ENCODE assay signal across 9 cellular contexts in the genomic region with DNA sequence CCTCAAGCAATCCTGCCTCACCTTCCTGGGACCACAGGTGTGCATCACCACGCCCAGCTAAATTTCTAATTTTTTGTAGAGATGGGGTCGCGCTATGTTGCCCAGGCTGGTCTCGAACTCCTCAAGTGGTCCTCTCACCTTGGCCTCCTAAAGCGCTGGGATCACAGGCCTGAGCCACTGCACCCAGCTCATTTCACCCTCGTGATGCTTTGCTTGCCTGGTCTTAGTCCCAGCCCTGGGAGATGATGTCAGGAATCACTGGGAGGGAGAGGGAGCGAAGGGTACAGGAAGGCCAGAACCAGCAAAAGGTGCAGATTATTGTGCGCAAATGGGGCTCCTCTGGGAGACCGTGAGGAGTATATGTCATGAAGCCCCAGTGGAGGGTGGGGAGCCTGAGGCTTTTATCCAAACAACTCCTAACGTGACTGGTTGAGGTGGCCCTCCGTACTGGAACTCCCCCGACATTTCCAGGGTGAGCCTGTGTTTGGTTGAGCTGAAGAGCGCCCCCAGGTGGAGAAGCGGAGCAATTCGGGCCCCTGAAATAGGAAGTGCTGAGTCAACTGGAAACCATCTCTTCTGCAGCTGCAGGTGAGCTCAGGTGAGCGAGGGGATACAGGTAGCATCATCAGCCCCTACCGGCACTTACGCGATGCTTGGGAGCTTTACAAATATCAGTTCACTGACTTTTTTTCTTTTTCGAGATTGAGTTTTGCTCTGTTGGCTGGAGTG. TPM values are rescaled to one million over a fixed set of nuclear protein-coding genes. Genes with fewer than 3 reads are reported as not detected.
DNase-seq lines count a peak whose midpoint lies in the region; ATAC-seq and TF ChIP-seq lines count a peak whose summit lies in the region.
"Had no signal": no experiment of that assay in that cellular context is flagged by ENCODE, and none has a peak within 500 bp of the region (broad histone marks: within the 10 kb centered on the region; RNA-seq: fewer than 3 reads in every experiment).

No MANE protein-coding gene starts in this region.

- no peak for ATAC-seq in GM18870 (IDR thresholded peaks at IDR 0.05; ENCODE audit: unreplicated experiment)
- ATAC-seq: sciatic nerve had no signal

- H3K27me3 ChIP-seq in DOHH2 (ENCODE audit: control insufficient read depth, low read length): peaks cover 8% of the 10 kb centered on the region

- no peaks in the 10 kb centered on the region for H3K79me2 ChIP-seq in DOHH2 (ENCODE audit: control insufficient read depth, low read length)

- H3K4me1 ChIP-seq in DOHH2 (ENCODE audit: control insufficient read depth, low read length): peaks cover 10% of the 10 kb centered on the region

- no peak overlapping the region for H3K4me2 ChIP-seq in DOHH2 (ENCODE audit: low read length)

- no peaks in the 10 kb centered on the region for H3K9me2 ChIP-seq in DOHH2 (replicated peaks; ENCODE audit: control insufficient read depth, low read length)

- no peaks in the 10 kb centered on the region for H3F3A ChIP-seq in DOHH2 (ENCODE audit: control insufficient read depth, insufficient read depth)

- H3K9me3 ChIP-seq in DOHH2 (ENCODE audit: control insufficient read depth, insufficient read depth, low read length): peaks cover 18% of the 10 kb centered on the region

- no peak overlapping the region for H3K4me3 ChIP-seq in DOHH2 (ENCODE audit: low read length)
- H3K4me3 ChIP-seq in fibroblast of the aortic adventitia (ENCODE audit: low read depth, low read length): no peak overlapping the region

- DNase-seq in OCI-M1 (lab: John Stamatoyannopoulos, UW) (peak; percentile 43), fibroblast of the aortic adventitia (ENCODE audit: low read depth) (no peak), Ammon's horn (ENCODE audit: low spot score) (no peak), DMS153 treated with DMSO at 0.1 percent for 48 hours (lab: John Stamatoyannopoulos, UW; ENCODE audit: unreplicated experiment) (no peak)
- DNase-seq in stimulated activated naive CD4-positive, alpha-beta T cell (lab: John Stamatoyannopoulos, UW): no peak

- TF ChIP-seq CTCF in 22Rv1 (IDR thresholded peaks at IDR 0.05) (peak; percentile 71), DOHH2 (IDR thresholded peaks at IDR 0.05; ENCODE audit: low read depth, low read length, poor library complexity, severe bottlenecking) (peak; percentile 92), fibroblast of the aortic adventitia (IDR thresholded peaks at IDR 0.05; ENCODE audit: insufficient read depth, low read length) (peak; percentile 35)

- H3K36me3 ChIP-seq in DOHH2 (ENCODE audit: control insufficient read depth, low read length): no peaks in the 10 kb centered on the region

- H3K27ac ChIP-seq in 22Rv1 (no peak overlapping the region), DOHH2 (ENCODE audit: low read depth, low read length) (no peak overlapping the region)

- H4K20me1 ChIP-seq in DOHH2 (ENCODE audit: control insufficient read depth, insufficient read depth, low read depth, low read length): no peaks in the 10 kb centered on the region

RNA-seq across cellular contexts. Expression of a gene that starts 41.2 kb away (rescaled TPM):
- total RNA-seq in fibroblast of the aortic adventitia (ENCODE audit: low replicate concordance): 77.6 and 86.3 TPM in 2 replicates

Comparison
In these comparisons a context has a peak if more than half of its experiments do, and no peak if none do; other contexts are left out.
1. CTCF ChIP-seq: peak in every context shown above with its lines; median percentile 92 in DOHH2; 71 in 22Rv1; 35 in fibroblast of the aortic adventitia.